Comparison of ENCODE assay signal across 22 cellular contexts in the genomic region with DNA sequence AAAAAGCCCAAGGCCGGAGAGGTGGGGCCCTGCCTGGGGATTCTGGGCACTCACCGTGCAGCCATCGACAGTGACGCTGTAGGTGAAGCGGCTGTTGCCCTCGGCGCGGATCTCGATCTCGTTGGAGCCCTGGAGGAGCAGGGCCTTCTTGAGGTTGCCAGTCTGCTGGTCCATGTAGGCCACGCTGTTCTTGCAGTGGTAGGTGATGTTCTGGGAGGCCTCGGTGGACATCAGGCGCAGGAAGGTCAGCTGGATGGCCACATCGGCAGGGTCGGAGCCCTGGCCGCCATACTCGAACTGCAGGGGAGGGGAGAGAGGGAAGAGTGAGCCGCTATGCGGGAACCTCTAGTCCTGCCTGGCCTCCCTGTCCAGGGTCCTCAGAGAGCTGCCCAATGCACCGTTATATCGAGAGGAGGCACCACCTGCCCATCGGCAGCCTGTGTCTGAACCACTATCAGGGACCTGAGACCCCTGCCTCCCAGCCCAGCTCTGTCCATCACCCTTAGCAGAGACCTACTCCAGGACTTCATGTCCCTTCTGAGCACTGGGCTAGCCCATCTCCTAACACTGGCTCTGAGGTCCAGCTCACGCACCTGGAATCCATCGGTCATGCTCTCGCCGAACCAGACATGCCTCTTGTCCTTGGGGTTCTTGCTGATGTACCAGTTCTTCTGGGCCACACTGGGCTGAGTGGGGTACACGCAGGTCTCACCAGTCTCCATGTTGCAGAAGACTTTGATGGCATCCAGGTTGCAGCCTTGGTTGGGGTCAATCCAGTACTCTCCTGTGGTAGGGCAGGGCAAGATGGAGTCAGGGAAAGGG. TPM values are rescaled to one million over a fixed set of nuclear protein-coding genes. Genes with fewer than 3 reads are reported as not detected.
DNase-seq lines count a peak whose midpoint lies in the region; ATAC-seq and TF ChIP-seq lines count a peak whose summit lies in the region.
"Had no signal": no experiment of that assay in that cellular context is flagged by ENCODE, and none has a peak within 500 bp of the region (broad histone marks: within the 10 kb centered on the region; RNA-seq: fewer than 3 reads in every experiment).

No MANE protein-coding gene starts in this region.

- H2BK12ac ChIP-seq in neuronal stem cell (ENCODE audit: low read length): peak overlapping the region; percentile 79

- H3K4me1 ChIP-seq in esophagus squamous epithelium: peaks cover 9 to 46% (median 20%) of the 10 kb centered on the region in 3 donors
- H3K4me1 ChIP-seq in neuronal stem cell (ENCODE audit: control insufficient read depth in 2 of 2, insufficient read depth in 1 of 2, low read depth in 1 of 2, low read length in 2 of 2): peaks cover 22 to 24% of the 10 kb centered on the region in 2 donors
- H3K4me1 ChIP-seq in psoas muscle: no peaks in the 10 kb centered on the region

- H3K4me2 ChIP-seq in neuronal stem cell (ENCODE audit: insufficient read depth, low read length, poor library complexity, severe bottlenecking): no peak overlapping the region
- H3K4me2 ChIP-seq: KMS-11 had no signal

- H3K27me3 ChIP-seq in esophagus squamous epithelium (no peaks in the 10 kb centered on the region), neuronal stem cell (ENCODE audit: control insufficient read depth in 3 of 3, insufficient read depth in 3 of 3, low read depth in 1 of 3, low read length in 3 of 3) (peaks cover 0 to 22% (median 0%) of the 10 kb centered on the region in 3 experiments), psoas muscle (ENCODE audit: insufficient read depth in 3 of 3, low read length in 2 of 3) (no peaks in the 10 kb centered on the region)

- H3K14ac ChIP-seq in neuronal stem cell (ENCODE audit: low read length): no peak overlapping the region

- DNase-seq in left ventricle myocardium superior (peak; percentile 22), left cardiac atrium (no peak), esophagus squamous epithelium (lab: John Stamatoyannopoulos, UW) (no peak), neuronal stem cell (ENCODE audit: low spot score) (no peak), middle frontal gyrus (ENCODE audit: extremely low spot score, low spot score) (no peak), psoas muscle (no peak), HuH-7.5 (ENCODE audit: low spot score) (no peak)
- no peak for DNase-seq in effector CD8-positive, alpha-beta T cell (lab: John Stamatoyannopoulos, UW)
- DNase-seq: activated CD4-positive, alpha-beta memory T cell treated with anti-CD3 and anti-CD28 coated beads for 36 hours; activated naive CD8-positive, alpha-beta T cell treated with anti-CD3 and anti-CD28 coated beads, Interleukin-2, amount 10 ng/mL, durations not matched to agents 7 days and 5 days; activated T-cell treated with anti-CD3 and anti-CD28 coated beads, Interleukin-2, amount 50 U/mL, for 4 hours; caudate nucleus; CD4-positive, alpha-beta T cell; effector memory CD8-positive, alpha-beta T cell; NCI-H1105 treated with DMSO at 0.1 percent for 48 hours; NCI-H2171; NCI-H774; nephron progenitor cell; retina had no signal

- no peak overlapping the region for H4K91ac ChIP-seq in neuronal stem cell (ENCODE audit: low read depth, low read length, poor library complexity)

- H3K9me3 ChIP-seq in esophagus squamous epithelium (no peaks in the 10 kb centered on the region), neuronal stem cell (replicated peaks in 1 of 2; ENCODE audit: control insufficient read depth in 2 of 2, insufficient read depth in 1 of 2, low read depth in 1 of 2, low read length in 2 of 2) (peaks cover 0 to 3% of the 10 kb centered on the region in 2 donors), psoas muscle (no peaks in the 10 kb centered on the region)

- peaks cover 2% of the 10 kb centered on the region for H3K79me1 ChIP-seq in neuronal stem cell (ENCODE audit: low read depth, low read length)

- peak overlapping the region in 3 of 4 donors; percentile 50 to 80 (median 60) for H3K27ac ChIP-seq in esophagus squamous epithelium
- H3K27ac ChIP-seq in neuronal stem cell (replicated peaks; ENCODE audit: low read length): no peak overlapping the region
- H3K27ac ChIP-seq in psoas muscle: no peak overlapping the region
- H3K27ac ChIP-seq: KMS-11, VCaP had no signal

- no peak overlapping the region for H2AFZ ChIP-seq in neuronal stem cell (ENCODE audit: low read length)

- H3K4me3 ChIP-seq in esophagus squamous epithelium: no peak overlapping the region
- peak overlapping the region in 1 of 2 donors; percentile 57 for H3K4me3 ChIP-seq in neuronal stem cell (ENCODE audit: low read length in 2 of 2)
- no peak overlapping the region for H3K4me3 ChIP-seq in psoas muscle

- H2AK5ac ChIP-seq in neuronal stem cell (ENCODE audit: low read depth, low read length): peak overlapping the region; percentile 89

- H3K18ac ChIP-seq in neuronal stem cell (ENCODE audit: low read length): peak overlapping the region; percentile 74

- 92 to 100% methylated on average over 3 to 13 of the region's 27 CpGs for WGBS in esophagus squamous epithelium, 2 donors
- WGBS in neuronal stem cell (ENCODE audit: extremely low coverage in 2 of 2, insufficient read length in 2 of 2, insufficient replicate concordance in 1 of 2), 2 donors: no CpG with 5 or more reads among the region's 27 CpGs
- 87 to 89% (median 89%) methylated on average over 26 to 27 of the region's 27 CpGs for WGBS in psoas muscle, 3 donors

- peak overlapping the region; percentile 56 for H4K8ac ChIP-seq in neuronal stem cell (ENCODE audit: low read depth, low read length)

- H3K36me3 ChIP-seq in esophagus squamous epithelium (peaks cover 0 to 56% (median 0%) of the 10 kb centered on the region in 3 donors), neuronal stem cell (replicated peaks in 1 of 2; ENCODE audit: control insufficient read depth in 2 of 2, insufficient read depth in 2 of 2, low read length in 2 of 2) (peaks cover 0 to 6% of the 10 kb centered on the region in 2 donors), psoas muscle (ENCODE audit: insufficient read depth in 1 of 2, low read depth in 1 of 2) (peaks cover 0 to 3% of the 10 kb centered on the region in 2 donors)

- no peak overlapping the region for H3K4ac ChIP-seq in neuronal stem cell (ENCODE audit: low read length)

- peak overlapping the region; percentile 96 for H2BK15ac ChIP-seq in neuronal stem cell (ENCODE audit: low read length)

- TF ChIP-seq POLR2A in esophagus squamous epithelium (IDR thresholded peaks at IDR 0.05): no peak

- no peak for TF ChIP-seq CTCF in esophagus squamous epithelium (IDR thresholded peaks at IDR 0.05)
- TF ChIP-seq CTCF in psoas muscle (IDR thresholded peaks at IDR 0.05): no peak

- peak overlapping the region; percentile 68 for H2BK120ac ChIP-seq in neuronal stem cell (ENCODE audit: low read depth, low read length)

- H2BK5ac ChIP-seq in neuronal stem cell (ENCODE audit: low read length): peak overlapping the region; percentile 77

- intact Hi-C loops in left ventricle myocardium superior (cut with micrococcal nuclease) (no loop called here), left cardiac atrium (cut with DNase I) (no loop called here), esophagus squamous epithelium (cut with DNase I) (no loop called here), psoas muscle (cut with DNase I) (no loop called here)

- peak overlapping the region; percentile 37 for H3K9ac ChIP-seq in neuronal stem cell (ENCODE audit: low read depth, low read length, poor library complexity)
- H3K9ac ChIP-seq: KMS-11 had no signal

- ATAC-seq in left ventricle myocardium superior: no peak
- ATAC-seq in left cardiac atrium: no peak
- ATAC-seq in psoas muscle: no peak
- ATAC-seq: activated T-cell treated with anti-CD3 and anti-CD28 coated beads, Interleukin-2, amount 50 U/mL, for 4 hours; effector memory CD8-positive, alpha-beta T cell had no signal

- peak overlapping the region; percentile 90 for H3K23ac ChIP-seq in neuronal stem cell (ENCODE audit: low read depth, low read length, poor library complexity)

RNA-seq across cellular contexts. Expression of gene COL1A1, which starts 15.5 kb away (rescaled TPM):
- total RNA-seq in left ventricle myocardium superior (26.8 TPM), left cardiac atrium (100 to 1,000 TPM; 106 to 151 TPM), esophagus squamous epithelium (10 to 100 TPM; 12.4 to 20.8 (median 19.7) TPM), psoas muscle (10 to 100 TPM; 10.2 to 46.6 (median 18.7) TPM)
- polyA plus RNA-seq in neuronal stem cell (2013, experiment 1 of 2): 17.9 TPM
- polyA plus RNA-seq in neuronal stem cell (2013, experiment 2 of 2): 18.4 TPM
- polyA plus RNA-seq in psoas muscle: 1 to 10 TPM; 2.3 to 5.4 (median 3.3) TPM

RNA-seq across cellular contexts. Expression of gene SGCA, which starts 20.1 kb away (rescaled TPM):
- total RNA-seq in left ventricle myocardium superior (155 TPM), left cardiac atrium (100 to 1,000 TPM in 1 of 2 donors, 10 to 100 TPM in 1; 96.3 to 131 TPM), esophagus squamous epithelium (10 to 100 TPM in 1 of 4 donors, 1 to 10 TPM in 3; 1.9 to 15.1 (median 6.9) TPM), psoas muscle (100 to 1,000 TPM; 245 to 291 (median 266) TPM)
- polyA plus RNA-seq in neuronal stem cell (2013, experiment 1 of 2): 0.57 TPM
- polyA plus RNA-seq in neuronal stem cell (2013, experiment 2 of 2): 0.35 TPM
- polyA plus RNA-seq in psoas muscle: 100 to 1,000 TPM; 120 to 254 (median 151) TPM
- total RNA-seq: activated naive CD8-positive, alpha-beta T cell treated with anti-CD3 and anti-CD28 coated beads, Interleukin-2, amount 10 ng/mL, durations not matched to agents 7 days and 5 days; activated T-cell treated with anti-CD3 and anti-CD28 coated beads, Interleukin-2, amount 50 U/mL, for 4 hours; CD4-positive, alpha-beta T cell; frontal cortex had no signal

RNA-seq across cellular contexts. Expression of gene PPP1R9B, which starts 35.5 kb away (rescaled TPM):
- total RNA-seq in left ventricle myocardium superior (37.6 TPM), left cardiac atrium (10 to 100 TPM; 35.8 to 43.4 TPM), esophagus squamous epithelium (10 to 100 TPM; 24.9 to 35.9 (median 28.2) TPM), psoas muscle (10 to 100 TPM; 15.1 to 26.5 (median 18.4) TPM)
- 19.8 TPM for polyA plus RNA-seq in neuronal stem cell (2013, experiment 1 of 2)
- 19.4 TPM for polyA plus RNA-seq in neuronal stem cell (2013, experiment 2 of 2)
- polyA plus RNA-seq in psoas muscle: 10 to 100 TPM in 2 of 3 donors, 1 to 10 TPM in 1; 7.0 to 11.3 (median 11.0) TPM

RNA-seq across cellular contexts. Expression of gene SAMD14, which starts 56.0 kb away (rescaled TPM):
- total RNA-seq in left ventricle myocardium superior (1.2 TPM), left cardiac atrium (1 to 10 TPM; 1.6 to 2.1 TPM), esophagus squamous epithelium (under 1 TPM in 1 of 4 donors, not detected in 3; 0.57 TPM), psoas muscle (1 to 10 TPM in 3 of 4 donors, under 1 TPM in 1; 0.55 to 2.7 (median 1.3) TPM)
- polyA plus RNA-seq in neuronal stem cell (2013, experiment 1 of 2): 31.6 TPM
- 33.4 TPM for polyA plus RNA-seq in neuronal stem cell (2013, experiment 2 of 2)
- 1 to 10 TPM in 1 of 3 donors, under 1 TPM in 2; 0.64 to 1.3 (median 0.98) TPM for polyA plus RNA-seq in psoas muscle

Comparison
In these comparisons a context has a peak if more than half of its experiments do, and no peak if none do; other contexts are left out.
1. H3K27ac ChIP-seq: peak in esophagus squamous epithelium (3 of 4); none in neuronal stem cell (single experiment) and psoas muscle (single experiment).